15 cellular contexts compared by ENCODE assay signal in the genomic region with DNA sequence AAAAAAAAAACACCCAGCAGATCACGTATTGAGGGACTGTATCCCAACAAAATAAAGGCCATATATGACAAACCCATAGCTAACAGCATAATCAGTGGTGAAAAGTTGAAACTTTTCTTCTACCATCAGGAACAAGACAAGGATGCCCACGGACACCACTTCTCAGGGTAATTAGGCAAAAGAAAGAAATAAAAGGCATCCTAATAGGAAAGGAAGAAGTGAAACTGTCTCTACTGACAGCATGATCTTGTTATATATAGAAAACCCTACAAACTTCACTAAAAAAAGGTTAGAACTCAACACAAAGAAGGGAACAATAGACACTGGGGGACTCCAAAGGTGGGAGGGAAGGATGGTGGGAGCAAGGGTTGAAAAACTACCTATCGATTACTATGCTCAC. TPM values are rescaled to one million over a fixed set of nuclear protein-coding genes. Genes with fewer than 3 reads are reported as not detected.
"Had no signal": no experiment of that assay in that cellular context is flagged by ENCODE, and none has a peak within 500 bp of the region (broad histone marks: within the 10 kb centered on the region; RNA-seq: fewer than 3 reads in every experiment).

No MANE protein-coding gene starts in this region.

RNA-seq across cellular contexts. Expression of gene FOXD4L6, which starts 42.3 kb away (rescaled TPM):
- total RNA-seq: left lobe of liver, left ventricle myocardium superior, lung microvascular endothelial cell, mesothelial cell of epicardium, mononuclear cell, natural killer cell, osteocyte, progenitor cell of endocrine pancreas, right atrium auricular region, right lobe of liver, skeletal muscle tissue, temporal lobe, ureter had no signal
- polyA plus RNA-seq: keratinocyte, smooth muscle cell had no signal
